15 cellular contexts compared by ENCODE assay signal in genomic region chr21:43777953-43778352, GRCh38. TPM values are rescaled to one million over a fixed set of nuclear protein-coding genes. Genes with fewer than 3 reads are reported as not detected.
A peak's percentile ranks its signal among the peaks of the same experiment; 100 is the strongest.
DNase-seq lines count a peak whose midpoint lies in the region; ATAC-seq and TF ChIP-seq lines count a peak whose summit lies in the region.
"Had no signal": no experiment of that assay in that cellular context is flagged by ENCODE, and none has a peak within 500 bp of the region (broad histone marks: within the 10 kb centered on the region; RNA-seq: fewer than 3 reads in every experiment).

No MANE protein-coding gene starts in this region.

- no peak overlapping the region for H3K27ac Mint-ChIP-seq in natural killer cell
- H3K27ac Mint-ChIP-seq in natural killer cell treated with Interleukin-12 subunit alpha and Interleukin-12 subunit beta and Interleukin-15 and Interleukin-18, amount 100 ng/mL, for 72 hours = peak overlapping the region in 1 of 2 donors; percentile 41
- no peak overlapping the region for H3K27ac Mint-ChIP-seq in activated CD4-positive, alpha-beta memory T cell treated with anti-CD3 and anti-CD28 coated beads for 36 hours
- no peak overlapping the region for H3K27ac Mint-ChIP-seq in glutamatergic neuron (ENCODE audit: unreplicated experiment)
- H3K27ac Mint-ChIP-seq in type B pancreatic cell = peak overlapping the region; percentile 86

- ATAC-seq in natural killer cell = no peak
- no peak for ATAC-seq in natural killer cell treated with Interleukin-12 subunit alpha and Interleukin-12 subunit beta and Interleukin-15 and Interleukin-18, amount 100 ng/mL, for 72 hours
- ATAC-seq in HG02938 (IDR thresholded peaks at IDR 0.05; ENCODE audit: unreplicated experiment) = no peak
- ATAC-seq: pancreas had no signal

- no peaks in the 10 kb centered on the region for H3K27me3 Mint-ChIP-seq in natural killer cell (ENCODE audit: low read depth in 2 of 2)
- H3K27me3 Mint-ChIP-seq in natural killer cell treated with Interleukin-12 subunit alpha and Interleukin-12 subunit beta and Interleukin-15 and Interleukin-18, amount 100 ng/mL, for 72 hours = no peaks in the 10 kb centered on the region
- no peaks in the 10 kb centered on the region for H3K27me3 Mint-ChIP-seq in activated CD4-positive, alpha-beta memory T cell treated with anti-CD3 and anti-CD28 coated beads for 36 hours
- peaks cover 8% of the 10 kb centered on the region for H3K27me3 Mint-ChIP-seq in glutamatergic neuron (ENCODE audit: unreplicated experiment)
- H3K27me3 Mint-ChIP-seq in type B pancreatic cell = no peaks in the 10 kb centered on the region

- no peaks in the 10 kb centered on the region for H3K9me3 Mint-ChIP-seq in natural killer cell
- no peaks in the 10 kb centered on the region for H3K9me3 Mint-ChIP-seq in natural killer cell treated with Interleukin-12 subunit alpha and Interleukin-12 subunit beta and Interleukin-15 and Interleukin-18, amount 100 ng/mL, for 72 hours
- H3K9me3 Mint-ChIP-seq in activated CD4-positive, alpha-beta memory T cell treated with anti-CD3 and anti-CD28 coated beads for 36 hours = no peaks in the 10 kb centered on the region
- peaks cover 2% of the 10 kb centered on the region for H3K9me3 Mint-ChIP-seq in glutamatergic neuron (ENCODE audit: unreplicated experiment)
- no peaks in the 10 kb centered on the region for H3K9me3 Mint-ChIP-seq in type B pancreatic cell

- CTCF ChIA-PET in activated CD4-positive, alpha-beta memory T cell treated with anti-CD3 and anti-CD28 coated beads for 36 hours (lab: Charles Lee) = no interaction called here

- peak overlapping the region; percentile 87 for H3K4me3 Mint-ChIP-seq in natural killer cell
- H3K4me3 Mint-ChIP-seq in natural killer cell treated with Interleukin-12 subunit alpha and Interleukin-12 subunit beta and Interleukin-15 and Interleukin-18, amount 100 ng/mL, for 72 hours = no peak overlapping the region
- peak overlapping the region; percentile 89 for H3K4me3 Mint-ChIP-seq in activated CD4-positive, alpha-beta memory T cell treated with anti-CD3 and anti-CD28 coated beads for 36 hours
- H3K4me3 Mint-ChIP-seq in glutamatergic neuron (ENCODE audit: unreplicated experiment) = peak overlapping the region; percentile 55
- peak overlapping the region; percentile 63 for H3K4me3 Mint-ChIP-seq in type B pancreatic cell

- H3K36me3 Mint-ChIP-seq in natural killer cell = no peaks in the 10 kb centered on the region
- H3K36me3 Mint-ChIP-seq in natural killer cell treated with Interleukin-12 subunit alpha and Interleukin-12 subunit beta and Interleukin-15 and Interleukin-18, amount 100 ng/mL, for 72 hours = no peaks in the 10 kb centered on the region
- peaks cover 17% of the 10 kb centered on the region for H3K36me3 Mint-ChIP-seq in activated CD4-positive, alpha-beta memory T cell treated with anti-CD3 and anti-CD28 coated beads for 36 hours
- no peaks in the 10 kb centered on the region for H3K36me3 Mint-ChIP-seq in glutamatergic neuron (ENCODE audit: unreplicated experiment)
- H3K36me3 Mint-ChIP-seq in type B pancreatic cell = peaks cover 15% of the 10 kb centered on the region

- peaks cover 30 to 43% of the 10 kb centered on the region in 2 donors for H3K4me1 Mint-ChIP-seq in natural killer cell
- peaks cover 17 to 24% of the 10 kb centered on the region in 2 donors for H3K4me1 Mint-ChIP-seq in natural killer cell treated with Interleukin-12 subunit alpha and Interleukin-12 subunit beta and Interleukin-15 and Interleukin-18, amount 100 ng/mL, for 72 hours (ENCODE audit: low read depth in 2 of 2)
- H3K4me1 Mint-ChIP-seq in activated CD4-positive, alpha-beta memory T cell treated with anti-CD3 and anti-CD28 coated beads for 36 hours (ENCODE audit: low read depth) = peaks cover 50% of the 10 kb centered on the region
- H3K4me1 Mint-ChIP-seq in glutamatergic neuron (ENCODE audit: low read depth, unreplicated experiment) = peaks cover 11% of the 10 kb centered on the region
- peaks cover 17% of the 10 kb centered on the region for H3K4me1 Mint-ChIP-seq in type B pancreatic cell (ENCODE audit: unreplicated experiment)

- TF ChIP-seq CTCF in natural killer cell (IDR thresholded peaks at IDR 0.05) (no peak), glutamatergic neuron (IDR thresholded peaks at IDR 0.05; ENCODE audit: partially characterized antibody, unreplicated experiment) (no peak), type B pancreatic cell (conservative IDR thresholded peaks at IDR 0.05) (no peak)

- intact Hi-C loops in natural killer cell (cut with micrococcal nuclease) = no loop called here
- intact Hi-C loops in activated CD4-positive, alpha-beta memory T cell treated with anti-CD3 and anti-CD28 coated beads for 36 hours (cut with micrococcal nuclease) = loop anchor here (5.0 kb wide), 1 partner anchor 46 kb away; no protein-coding TSS in a partner anchor

- POLR2A ChIA-PET in activated CD4-positive, alpha-beta memory T cell treated with anti-CD3 and anti-CD28 coated beads for 36 hours (lab: Charles Lee) = no interaction called here

- DNase-seq in natural killer cell (no peak), glutamatergic neuron (no peak), type B pancreatic cell (ENCODE audit: extremely low spot score, unreplicated experiment) (no peak), HUDEP-2 (lab: John Stamatoyannopoulos, UW; ENCODE audit: unreplicated experiment in 76 of 76) (no peak), NCI-H510A treated with DMSO at 0.1 percent for 48 hours (lab: John Stamatoyannopoulos, UW) (no peak)
- DNase-seq in natural killer cell treated with Interleukin-12 subunit alpha and Interleukin-12 subunit beta and Interleukin-15 and Interleukin-18, amount 100 ng/mL, for 72 hours (ENCODE audit: low spot score) = no peak
- no peak for DNase-seq in activated CD4-positive, alpha-beta memory T cell treated with anti-CD3 and anti-CD28 coated beads for 36 hours
- DNase-seq: AML-193; DMS79; mesendoderm; NCI-H1694; NCI-H446 treated with DMSO at 0.1 percent for 48 hours; stimulated activated naive CD4-positive, alpha-beta T cell treated with Interleukin-2 at 50 U/mL for 16 hours had no signal

RNA-seq across cellular contexts. Expression of gene CSTB, which starts 1.8 kb away (rescaled TPM):
- 10 to 100 TPM; 18.5 to 23.1 (median 22.7) TPM for total RNA-seq in natural killer cell
- 10 to 100 TPM; 15.3 to 15.4 TPM for total RNA-seq in natural killer cell treated with Interleukin-12 subunit alpha and Interleukin-12 subunit beta and Interleukin-15 and Interleukin-18, amount 100 ng/mL, for 72 hours
- 10 to 100 TPM; 40.1 to 42.3 TPM for total RNA-seq in activated CD4-positive, alpha-beta memory T cell treated with anti-CD3 and anti-CD28 coated beads for 36 hours
- 32.7 TPM for total RNA-seq in glutamatergic neuron (ENCODE audit: unreplicated experiment)
- total RNA-seq in type B pancreatic cell (ENCODE audit: low replicate concordance) = 45.4 and 78.2 TPM in 2 replicates

RNA-seq across cellular contexts. Expression of gene RRP1, which starts 11.4 kb away (rescaled TPM):
- total RNA-seq in natural killer cell (10 to 100 TPM; 15.7 to 24.6 (median 23.7) TPM), glutamatergic neuron (ENCODE audit: unreplicated experiment) (26.2 TPM), type B pancreatic cell (ENCODE audit: low replicate concordance) (29.5 and 43.6 TPM in 2 replicates)
- 10 to 100 TPM; 35.5 to 89.9 TPM for total RNA-seq in natural killer cell treated with Interleukin-12 subunit alpha and Interleukin-12 subunit beta and Interleukin-15 and Interleukin-18, amount 100 ng/mL, for 72 hours
- total RNA-seq in activated CD4-positive, alpha-beta memory T cell treated with anti-CD3 and anti-CD28 coated beads for 36 hours = 10 to 100 TPM; 42.7 to 47.8 TPM

RNA-seq across cellular contexts. Expression of gene PDXK, which starts 59.0 kb away (rescaled TPM):
- total RNA-seq in natural killer cell (10 to 100 TPM; 73.8 to 77.0 (median 74.6) TPM), glutamatergic neuron (ENCODE audit: unreplicated experiment) (63.8 TPM), type B pancreatic cell (ENCODE audit: low replicate concordance) (94.4 and 160 TPM in 2 replicates)
- 100 to 1,000 TPM in 1 of 2 donors, 10 to 100 TPM in 1; 98.1 to 136 TPM for total RNA-seq in natural killer cell treated with Interleukin-12 subunit alpha and Interleukin-12 subunit beta and Interleukin-15 and Interleukin-18, amount 100 ng/mL, for 72 hours
- 100 to 1,000 TPM; 126 to 131 TPM for total RNA-seq in activated CD4-positive, alpha-beta memory T cell treated with anti-CD3 and anti-CD28 coated beads for 36 hours
